Comparison of ENCODE assay signal across 9 cellular contexts in genomic region chr1:51570063-51570720, GRCh38. TPM values are rescaled to one million over a fixed set of nuclear protein-coding genes. Genes with fewer than 3 reads are reported as not detected.
A peak's percentile ranks its signal among the peaks of the same experiment; 100 is the strongest.
DNase-seq lines count a peak whose midpoint lies in the region; ATAC-seq and TF ChIP-seq lines count a peak whose summit lies in the region.
"Had no signal": no experiment of that assay in that cellular context is flagged by ENCODE, and none has a peak within 500 bp of the region (broad histone marks: within the 10 kb centered on the region; RNA-seq: fewer than 3 reads in every experiment).

No MANE protein-coding gene starts in this region.

- no peak for TF ChIP-seq CTCF in 22Rv1 (IDR thresholded peaks at IDR 0.05)
- no peak for TF ChIP-seq CTCF in MCF 10A (IDR thresholded peaks at IDR 0.05; ENCODE audit: unreplicated experiment)

- no peaks in the 10 kb centered on the region for H3K9me3 Mint-ChIP-seq in MCF 10A (ENCODE audit: unreplicated experiment)
- H3K9me3 Mint-ChIP-seq: dendritic cell treated with granulocyte-macrophage colony-stimulating factor and Interleukin-4, amounts not matched to agents 40 ng/mL and 50 ng/mL, for 4 days had no signal

- DNase-seq in HT1080 (ENCODE audit: low read depth) (peak; percentile 44), MCF 10A (ENCODE audit: unreplicated experiment) (no peak), T1000 (lab: John Stamatoyannopoulos, UW) (no peak), NCI-H1436 (lab: John Stamatoyannopoulos, UW) (no peak), Right ventricle myocardium superior (no peak)
- no peak for DNase-seq in stimulated activated CD4-positive, alpha-beta T cell treated with anti-CD3 and anti-CD28 coated beads, Interleukin-15, amount 100 ng/mL, for 24 hours

- peak; percentile 44 for ATAC-seq in GM18909 (IDR thresholded peaks at IDR 0.05; ENCODE audit: poor library complexity, unreplicated experiment)
- ATAC-seq in Right ventricle myocardium superior (ENCODE audit: poor library complexity) = no peak

- POLR2A ChIA-PET in MCF 10A (lab: Yijun Ruan, JAX) = interaction anchor here (0.6 to 1.6 kb wide), 15 partner anchors 8 to 217 kb away, joined by 3 to 7 read pairs (median 3); partner anchors contain the start of genes EPS15 and OSBPL9

- BruUV-seq in MCF 10A (replicated peaks; lab: Mats Ljungman, UMichigan) = no TSS peak

- CTCF ChIA-PET in MCF 10A (lab: Yijun Ruan, JAX) = interaction anchor here (0.6 to 1.4 kb wide), 6 partner anchors 34 to 458 kb away, joined by 3 to 5 read pairs (median 4); no protein-coding TSS in a partner anchor

- H3K27ac ChIP-seq in 22Rv1 = peak overlapping the region; percentile 75

- H3K27me3 Mint-ChIP-seq in MCF 10A (ENCODE audit: insufficient read depth, unreplicated experiment) = no peaks in the 10 kb centered on the region
- H3K27me3 Mint-ChIP-seq: dendritic cell treated with granulocyte-macrophage colony-stimulating factor and Interleukin-4, amounts not matched to agents 40 ng/mL and 50 ng/mL, for 4 days had no signal

- intact Hi-C loops in MCF 10A (cut with micrococcal nuclease) (no loop called here), Right ventricle myocardium superior (cut with DNase I) (no loop called here)

- H3K4me1 Mint-ChIP-seq in MCF 10A (ENCODE audit: insufficient read depth, unreplicated experiment) = peaks cover 22% of the 10 kb centered on the region

- H3K4me3 Mint-ChIP-seq in MCF 10A (ENCODE audit: unreplicated experiment) = peak overlapping the region; percentile 38
- H3K4me3 Mint-ChIP-seq: dendritic cell treated with granulocyte-macrophage colony-stimulating factor and Interleukin-4, amounts not matched to agents 40 ng/mL and 50 ng/mL, for 4 days had no signal

- peaks cover 6% of the 10 kb centered on the region for H3K36me3 Mint-ChIP-seq in MCF 10A (ENCODE audit: insufficient read depth, unreplicated experiment)

- peak overlapping the region; percentile 54 for H3K27ac Mint-ChIP-seq in MCF 10A (ENCODE audit: low read depth, unreplicated experiment)

RNA-seq across cellular contexts. Expression of gene OSBPL9, which starts 46.7 kb away (rescaled TPM):
- 28.5 and 34.3 TPM in 2 replicates for total RNA-seq in HT1080 (2014; rRNA removed; shearing (Covaris generic))
- polyA plus RNA-seq in HT1080 (2015; cell fraction: cytosol; rRNA removed) = 23.8 and 27.1 TPM in 2 replicates
- polyA plus RNA-seq in HT1080 (2015; cell fraction: nucleus; rRNA removed) = 73.1 and 78.7 TPM in 2 replicates
- 51.7 and 60.4 TPM in 2 replicates for total RNA-seq in MCF 10A (2022)
- 41.7 TPM for total RNA-seq in Right ventricle myocardium superior

RNA-seq across cellular contexts. Expression of gene EPS15, which starts 51.1 kb away (rescaled TPM):
- total RNA-seq in HT1080 (2014; rRNA removed; shearing (Covaris generic)) = 20.3 and 20.8 TPM in 2 replicates
- polyA plus RNA-seq in HT1080 (2015; cell fraction: cytosol; rRNA removed) = 35.3 and 48.1 TPM in 2 replicates
- polyA plus RNA-seq in HT1080 (2015; cell fraction: nucleus; rRNA removed) = 47.4 and 55.8 TPM in 2 replicates
- 48.2 and 48.7 TPM in 2 replicates for total RNA-seq in MCF 10A (2022)
- 72.5 TPM for total RNA-seq in Right ventricle myocardium superior
